1 cellular context compared by ENCODE assay signal in the genomic region with DNA sequence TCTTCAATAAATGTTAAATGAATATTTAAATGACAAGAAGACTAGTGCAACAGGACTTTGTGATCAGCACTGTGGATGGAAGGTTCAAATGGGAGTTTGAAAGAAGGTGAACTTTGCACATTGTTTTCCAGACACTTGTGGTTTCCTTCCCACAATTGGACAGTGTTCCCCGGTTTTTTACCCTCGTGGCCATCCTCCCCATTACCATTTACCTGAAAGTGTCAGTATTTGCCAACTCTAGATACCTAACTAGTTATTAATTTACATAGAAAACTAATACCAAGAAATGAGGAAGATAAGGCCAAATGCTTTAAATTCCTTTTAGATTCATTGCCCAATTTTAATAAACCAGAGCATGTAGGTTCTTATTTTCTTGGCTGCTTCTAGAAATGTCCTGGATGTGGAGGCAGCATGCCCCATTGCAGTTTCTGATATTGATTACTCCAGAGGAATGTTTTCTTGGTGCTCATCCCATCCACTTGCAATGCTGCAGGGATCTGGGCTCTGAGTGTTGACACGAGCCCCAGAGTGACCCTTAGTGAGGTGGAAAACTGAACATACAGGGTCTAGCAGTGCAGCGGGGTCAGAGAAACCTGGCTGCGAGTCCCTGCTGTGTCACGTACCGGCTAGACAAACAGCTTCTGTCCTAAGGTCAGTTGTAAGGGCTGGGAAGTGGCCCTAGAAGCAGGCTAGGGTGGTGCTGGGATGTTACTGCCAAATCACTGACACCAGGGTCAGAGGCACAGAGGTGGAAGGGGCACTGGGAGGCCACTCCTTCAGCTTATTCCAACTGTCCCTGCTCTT.
TF ChIP-seq lines count a peak whose summit lies in the region.

No MANE protein-coding gene starts in this region.

TF ChIP-seq in HepG2, 621 proteins besides CTCF, POLR2A, EP300 and RAD21 (continued from another document):
- TF ChIP-seq MYPOP (CRISPR knock-in tag; IDR thresholded peaks at IDR 0.05) (no peak), SOX6 (IDR thresholded peaks at IDR 0.05) (no peak), SOX6 (CRISPR knock-in tag; IDR thresholded peaks at IDR 0.05) (0 out of 2 replicates have a peak, but pooled peaks have one; percentile 24), ZBTB4 (CRISPR knock-in tag; IDR thresholded peaks at IDR 0.05; ENCODE audit: borderline replicate concordance) (no peak), MIER2 (CRISPR knock-in tag; IDR thresholded peaks at IDR 0.05) (no peak), U2AF1 (optimal IDR thresholded peaks at IDR 0.05; ENCODE audit: low read depth, low read length) (no peak), CBX1 (IDR thresholded peaks at IDR 0.05; ENCODE audit: low read depth) (no peak)
